Comparison of ENCODE assay signal across 8 cellular contexts in genomic region chr6:107459283-107460073, GRCh38. TPM values are rescaled to one million over a fixed set of nuclear protein-coding genes. Genes with fewer than 3 reads are reported as not detected.
DNase-seq lines count a peak whose midpoint lies in the region; ATAC-seq and TF ChIP-seq lines count a peak whose summit lies in the region.

Gene PDSS2 (minus strand): TSS chr6:107459564. CDS start chr6:107459285, 279 bp downstream.

- no peaks in the 10 kb centered on the region for H3K9me3 ChIP-seq in DOHH2 (ENCODE audit: control insufficient read depth, insufficient read depth, low read length)
- H3K9me3 ChIP-seq in KOPT-K1 (ENCODE audit: insufficient read depth, low read length, poor library complexity, severe bottlenecking) = no peaks in the 10 kb centered on the region
- H3K9me3 ChIP-seq in Peyer's patch = no peaks in the 10 kb centered on the region
- no peaks in the 10 kb centered on the region for H3K9me3 ChIP-seq in esophagus squamous epithelium

- peak within 1 kb of the TSS; percentile 97 for H3K4me3 ChIP-seq in DOHH2 (ENCODE audit: low read length)
- H3K4me3 ChIP-seq in Peyer's patch = peak within 1 kb of the TSS; percentile 84 to 95 (median 90)
- peak within 1 kb of the TSS; percentile 83 to 96 (median 88) for H3K4me3 ChIP-seq in esophagus squamous epithelium

- peak; percentile 98 to 100 (median 100) for DNase-seq in Peyer's patch
- DNase-seq in activated T-cell treated with anti-CD3 and anti-CD28 coated beads, Interleukin-2, amount 50 U/mL, for 48 hours = peak; percentile 99
- DNase-seq in esophagus squamous epithelium (lab: John Stamatoyannopoulos, UW) = peak; percentile 93
- DNase-seq in myocyte (ENCODE audit: low read depth) = peak; percentile 99
- peak; percentile 93 to 99 for DNase-seq in stimulated activated CD8-positive, alpha-beta memory T cell treated with anti-CD3 and anti-CD28 coated beads, Interleukin-7, amount 100 ng/mL, for 48 hours (ENCODE audit: extremely low read depth in 1 of 2, low read depth in 1 of 2)

- H3K27me3 ChIP-seq in DOHH2 (ENCODE audit: control insufficient read depth, low read length) (no peaks in the 10 kb centered on the region), Peyer's patch (no peaks in the 10 kb centered on the region), esophagus squamous epithelium (no peaks in the 10 kb centered on the region)

- intact Hi-C loops in esophagus squamous epithelium (cut with DNase I) = no loop called here

- peak within 1 kb of the TSS; percentile 95 for H3K4me2 ChIP-seq in DOHH2 (ENCODE audit: low read length)

- H3K27ac ChIP-seq in DOHH2 (ENCODE audit: low read depth, low read length) = peak within 1 kb of the TSS; percentile 77
- peak within 1 kb of the TSS; percentile 81 for H3K27ac ChIP-seq in KOPT-K1 (ENCODE audit: low read depth, low read length, poor library complexity, severe bottlenecking)
- peak within 1 kb of the TSS; percentile 88 to 92 (median 91) for H3K27ac ChIP-seq in Peyer's patch
- peak within 1 kb of the TSS; percentile 81 to 94 (median 94) for H3K27ac ChIP-seq in esophagus squamous epithelium

- ATAC-seq in GM21786 (IDR thresholded peaks at IDR 0.05; ENCODE audit: unreplicated experiment) = peak; percentile 90

- H3K9me2 ChIP-seq in DOHH2 (replicated peaks; ENCODE audit: control insufficient read depth, low read length) = no peaks in the 10 kb centered on the region; the same call in 1 of the 2 replicates

- TF ChIP-seq POLR2A in Peyer's patch (IDR thresholded peaks at IDR 0.05) = peak; percentile 91 to 93
- TF ChIP-seq POLR2A in esophagus squamous epithelium (IDR thresholded peaks at IDR 0.05) = peak in 3 of 4 donors; percentile 15 to 74 (median 50)

- TF ChIP-seq CTCF in DOHH2 (IDR thresholded peaks at IDR 0.05; ENCODE audit: low read depth, low read length, poor library complexity, severe bottlenecking) (peak; percentile 68), Peyer's patch (IDR thresholded peaks at IDR 0.05) (peak in 4 of 6 experiments; percentile 27 to 56 (median 52)), esophagus squamous epithelium (IDR thresholded peaks at IDR 0.05) (peak in 3 of 6 experiments; percentile 11 to 26 (median 13))

- H3F3A ChIP-seq in DOHH2 (ENCODE audit: control insufficient read depth, insufficient read depth) = no peaks in the 10 kb centered on the region

- 0% methylated on average over 11 to 23 of the region's 46 CpGs for WGBS in esophagus squamous epithelium, 2 donors

- H3K4me1 ChIP-seq in DOHH2 (ENCODE audit: control insufficient read depth, low read length) (peaks cover 23% of the 10 kb centered on the region), Peyer's patch (peaks cover 0 to 10% (median 1%) of the 10 kb centered on the region in 4 donors), esophagus squamous epithelium (peaks cover 4 to 24% (median 9%) of the 10 kb centered on the region in 3 donors)

- peaks cover 7% of the 10 kb centered on the region; the same call in 1 of the 2 replicates for H3K36me3 ChIP-seq in DOHH2 (ENCODE audit: control insufficient read depth, low read length)
- no peaks in the 10 kb centered on the region for H3K36me3 ChIP-seq in KOPT-K1 (ENCODE audit: insufficient read depth, low read length)
- no peaks in the 10 kb centered on the region for H3K36me3 ChIP-seq in Peyer's patch
- H3K36me3 ChIP-seq in esophagus squamous epithelium = no peaks in the 10 kb centered on the region

- H4K20me1 ChIP-seq in DOHH2 (ENCODE audit: control insufficient read depth, insufficient read depth, low read depth, low read length) = no peaks in the 10 kb centered on the region

- H3K79me2 ChIP-seq in DOHH2 (ENCODE audit: control insufficient read depth, low read length) = peaks cover 39% of the 10 kb centered on the region

RNA-seq across cellular contexts. Expression of gene PDSS2, which starts in this region (rescaled TPM):
- 10 to 100 TPM in 3 of 4 donors, 1 to 10 TPM in 1; 9.5 to 16.5 (median 15.4) TPM for total RNA-seq in Peyer's patch
- 10 to 100 TPM in 3 of 4 donors, 1 to 10 TPM in 1; 7.0 to 15.9 (median 12.3) TPM for total RNA-seq in esophagus squamous epithelium
- total RNA-seq in myocyte = 11.6 and 87.6 TPM in 2 replicates
- 9.6 TPM for polyA plus RNA-seq in myocyte (2012)

Comparison
In these comparisons a context has a peak if more than half of its experiments do, and no peak if none do; other contexts are left out.
1. Peak in every context shown above with its lines: DNase-seq, ATAC-seq, H3K4me3 ChIP-seq and H3K27ac ChIP-seq.